Comparison of ENCODE assay signal across 20 cellular contexts in genomic region chr9:38033956-38034355, GRCh38.
"Had no signal": no experiment of that assay in that cellular context is flagged by ENCODE, and none has a peak within 500 bp of the region (broad histone marks: within the 10 kb centered on the region; RNA-seq: fewer than 3 reads in every experiment).

No MANE protein-coding gene starts in this region.

- DNase-seq: activated CD4-positive, alpha-beta memory T cell treated with anti-CD3 and anti-CD28 coated beads, Interleukin-2, amount 10 ng/mL, durations not matched to agents 7 days and 5 days; activated CD4-positive, alpha-beta T cell treated with anti-CD3 and anti-CD28 coated beads, Interleukin-2, amount 10 ng/mL, durations not matched to agents 24 days and 14 days; activated gamma-delta T cell; activated naive CD4-positive, alpha-beta T cell treated with anti-CD3 and anti-CD28 coated beads, Interleukin-2, amount 50 U/mL, for 16 hours; activated T-cell treated with anti-CD3 and anti-CD28 coated beads, Interleukin-2, amount 50 U/mL, for 72 hours; anterior cingulate cortex; brain microvascular endothelial cell; caudate nucleus; effector CD8-positive, alpha-beta T cell; foreskin melanocyte; glutamatergic neuron; hippocampal formation; ovary; psoas muscle; tibial artery had no signal

- H3K9me3 ChIP-seq: neutrophil, ovary, psoas muscle, right atrium auricular region, tibial artery, vagina had no signal

- H3K27ac ChIP-seq: brain microvascular endothelial cell, neutrophil, ovary, psoas muscle, right atrium auricular region, tibial artery, vagina had no signal

- H3K4me3 Mint-ChIP-seq: activated CD4-positive, alpha-beta memory T cell treated with anti-CD3 and anti-CD28 coated beads, Interleukin-2, amount 10 ng/mL, durations not matched to agents 7 days and 5 days; activated CD4-positive, alpha-beta T cell treated with anti-CD3 and anti-CD28 coated beads, Interleukin-2, amount 10 ng/mL, durations not matched to agents 24 days and 14 days; activated T-cell treated with anti-CD3 and anti-CD28 coated beads, Interleukin-2, amount 50 U/mL, for 72 hours; nephron; stimulated activated naive CD8-positive, alpha-beta T cell treated with anti-CD3 and anti-CD28 coated beads, Interleukin-15, Interleukin-2, amounts not matched to agents 100 ng/mL and 50 ng/mL, for 24 hours had no signal

- H3K27me3 Mint-ChIP-seq: activated CD4-positive, alpha-beta memory T cell treated with anti-CD3 and anti-CD28 coated beads, Interleukin-2, amount 10 ng/mL, durations not matched to agents 7 days and 5 days; activated CD4-positive, alpha-beta T cell treated with anti-CD3 and anti-CD28 coated beads, Interleukin-2, amount 10 ng/mL, durations not matched to agents 24 days and 14 days; stimulated activated naive CD8-positive, alpha-beta T cell treated with anti-CD3 and anti-CD28 coated beads, Interleukin-15, Interleukin-2, amounts not matched to agents 100 ng/mL and 50 ng/mL, for 24 hours had no signal

- H3K4me3 ChIP-seq: ovary, psoas muscle, right atrium auricular region, tibial artery, vagina had no signal

- H3K36me3 ChIP-seq: brain microvascular endothelial cell, neutrophil, ovary, right atrium auricular region, tibial artery, vagina had no signal

- H3K9me3 Mint-ChIP-seq: activated CD4-positive, alpha-beta memory T cell treated with anti-CD3 and anti-CD28 coated beads, Interleukin-2, amount 10 ng/mL, durations not matched to agents 7 days and 5 days; activated CD4-positive, alpha-beta T cell treated with anti-CD3 and anti-CD28 coated beads, Interleukin-2, amount 10 ng/mL, durations not matched to agents 24 days and 14 days; activated T-cell treated with anti-CD3 and anti-CD28 coated beads, Interleukin-2, amount 50 U/mL, for 72 hours; nephron; stimulated activated naive CD8-positive, alpha-beta T cell treated with anti-CD3 and anti-CD28 coated beads, Interleukin-15, Interleukin-2, amounts not matched to agents 100 ng/mL and 50 ng/mL, for 24 hours had no signal

- H3K27ac Mint-ChIP-seq: activated CD4-positive, alpha-beta memory T cell treated with anti-CD3 and anti-CD28 coated beads, Interleukin-2, amount 10 ng/mL, durations not matched to agents 7 days and 5 days; activated CD4-positive, alpha-beta T cell treated with anti-CD3 and anti-CD28 coated beads, Interleukin-2, amount 10 ng/mL, durations not matched to agents 24 days and 14 days; activated T-cell treated with anti-CD3 and anti-CD28 coated beads, Interleukin-2, amount 50 U/mL, for 72 hours; stimulated activated naive CD8-positive, alpha-beta T cell treated with anti-CD3 and anti-CD28 coated beads, Interleukin-15, Interleukin-2, amounts not matched to agents 100 ng/mL and 50 ng/mL, for 24 hours had no signal

- H3K27me3 ChIP-seq: brain microvascular endothelial cell, ovary, right atrium auricular region, tibial artery, vagina had no signal
